ENCODE assay signal across 15 cellular contexts in genomic region chr13:73714522-73714921, GRCh38.
DNase-seq lines count a peak whose midpoint lies in the region; ATAC-seq and TF ChIP-seq lines count a peak whose summit lies in the region.
"Had no signal": no experiment of that assay in that cellular context is flagged by ENCODE, and none has a peak within 500 bp of the region (broad histone marks: within the 10 kb centered on the region; RNA-seq: fewer than 3 reads in every experiment).

No MANE protein-coding gene starts in this region.

- intact Hi-C loops in MCF 10A (cut with micrococcal nuclease): no loop called here
- intact Hi-C loops in mammary epithelial cell (cut with micrococcal nuclease): no loop called here
- intact Hi-C loops in activated CD8-positive, alpha-beta T cell treated with anti-CD3 and anti-CD28 coated beads for 36 hours (cut with micrococcal nuclease): no loop called here

- POLR2A ChIA-PET in MCF 10A (lab: Yijun Ruan, JAX): interaction anchor here (1.1 kb wide), 1 partner anchor 636 kb away, joined by 4 read pairs; no protein-coding TSS in a partner anchor
- POLR2A ChIA-PET in activated CD8-positive, alpha-beta T cell treated with anti-CD3 and anti-CD28 coated beads for 36 hours (lab: Charles Lee): no interaction called here

- TF ChIP-seq CTCF in MCF 10A (IDR thresholded peaks at IDR 0.05; ENCODE audit: unreplicated experiment): no peak
- TF ChIP-seq CTCF in mammary epithelial cell (conservative IDR thresholded peaks at IDR 0.05 in 1 of 2, IDR thresholded peaks at IDR 0.05 in 1 of 2; ENCODE audit: extremely low read depth in 1 of 2, insufficient read depth in 1 of 2, low read depth in 1 of 2, low read length in 2 of 2): no peak
- no peak for TF ChIP-seq CTCF in activated CD8-positive, alpha-beta T cell treated with anti-CD3 and anti-CD28 coated beads for 36 hours (IDR thresholded peaks at IDR 0.05)
- TF ChIP-seq CTCF in BE2C (IDR thresholded peaks at IDR 0.05; ENCODE audit: low read depth, low read length): no peak

- no peak overlapping the region for H3K4me2 ChIP-seq in mammary epithelial cell (ENCODE audit: insufficient read depth, low read depth, low read length)
- H3K4me2 ChIP-seq: neural progenitor cell had no signal

- peak overlapping the region; percentile 73 for H3K27ac Mint-ChIP-seq in MCF 10A (ENCODE audit: low read depth, unreplicated experiment)
- peak overlapping the region; percentile 35 for H3K27ac Mint-ChIP-seq in activated CD8-positive, alpha-beta T cell treated with anti-CD3 and anti-CD28 coated beads for 36 hours
- H3K27ac Mint-ChIP-seq in stimulated activated effector memory CD8-positive, alpha-beta T cell treated with anti-CD3 and anti-CD28 coated beads, Interleukin-12 subunit alpha, Interleukin-12 subunit beta, amount 100 ng/mL, for 72 hours: peak overlapping the region; percentile 43
- H3K27ac Mint-ChIP-seq: neural progenitor cell had no signal

- no peak overlapping the region for H3K4me3 ChIP-seq in mammary epithelial cell (replicated peaks in 1 of 3; ENCODE audit: insufficient read depth in 1 of 3, low read depth in 2 of 3, low read length in 3 of 3)
- H3K4me3 ChIP-seq in ectodermal cell (ENCODE audit: insufficient read depth, low read depth, low read length): no peak overlapping the region
- H3K4me3 ChIP-seq in BE2C (ENCODE audit: low read depth, low read length): no peak overlapping the region
- H3K4me3 ChIP-seq: neural progenitor cell, transverse colon had no signal

- DNase-seq in MCF 10A (ENCODE audit: unreplicated experiment): no peak
- no peak for DNase-seq in mammary epithelial cell
- no peak for DNase-seq in activated CD8-positive, alpha-beta T cell treated with anti-CD3 and anti-CD28 coated beads for 36 hours
- no peak for DNase-seq in stimulated activated effector memory CD8-positive, alpha-beta T cell treated with anti-CD3 and anti-CD28 coated beads, Interleukin-12 subunit alpha, Interleukin-12 subunit beta, amount 100 ng/mL, for 72 hours (ENCODE audit: low spot score in 2 of 2)
- no peak for DNase-seq in BE2C
- no peak for DNase-seq in NCI-H2196 (lab: John Stamatoyannopoulos, UW; ENCODE audit: unreplicated experiment)
- DNase-seq: foreskin melanocyte, NCI-H146, T-helper 9 cell, transverse colon had no signal

- H3K4me1 ChIP-seq in mammary epithelial cell (ENCODE audit: insufficient read depth, low read length): peaks cover under 1% of the 10 kb centered on the region
- H3K4me1 ChIP-seq in ectodermal cell (ENCODE audit: control insufficient read depth, insufficient read depth, low read length): no peaks in the 10 kb centered on the region
- peaks cover 3% of the 10 kb centered on the region; the same call in 1 of the 2 replicates for H3K4me1 ChIP-seq in BE2C
- H3K4me1 ChIP-seq: neural progenitor cell had no signal

- no peak for ATAC-seq in activated CD8-positive, alpha-beta T cell treated with anti-CD3 and anti-CD28 coated beads for 36 hours
- ATAC-seq in stimulated activated effector memory CD8-positive, alpha-beta T cell treated with anti-CD3 and anti-CD28 coated beads, Interleukin-12 subunit alpha, Interleukin-12 subunit beta, amount 100 ng/mL, for 72 hours: peak; percentile 42
- no peak for ATAC-seq in GM19395 (IDR thresholded peaks at IDR 0.05; ENCODE audit: unreplicated experiment)
- ATAC-seq: activated CD4-positive, CD25-positive, alpha-beta regulatory T cell treated with anti-CD3 and anti-CD28 coated beads, Interleukin-2, amount 50 U/mL, for 24 hours; stimulated activated memory B cell treated with anti-CD40 and anti-IgM and Interleukin-4, amounts not matched to agents 10 μg/mL and 1 μg/mL and 100 μg/mL, for 72 hours had no signal

- H3K36me3 Mint-ChIP-seq in MCF 10A (ENCODE audit: insufficient read depth, unreplicated experiment): peaks cover 7% of the 10 kb centered on the region
- peaks cover 26% of the 10 kb centered on the region for H3K36me3 Mint-ChIP-seq in activated CD8-positive, alpha-beta T cell treated with anti-CD3 and anti-CD28 coated beads for 36 hours (ENCODE audit: low read depth)
- H3K36me3 Mint-ChIP-seq in stimulated activated effector memory CD8-positive, alpha-beta T cell treated with anti-CD3 and anti-CD28 coated beads, Interleukin-12 subunit alpha, Interleukin-12 subunit beta, amount 100 ng/mL, for 72 hours: peaks cover 44% of the 10 kb centered on the region

- BruUV-seq in MCF 10A (replicated peaks; lab: Mats Ljungman, UMichigan) (no TSS peak), mammary epithelial cell (replicated peaks; lab: Mats Ljungman, UMichigan) (no TSS peak)

- no peaks in the 10 kb centered on the region for H4K20me1 ChIP-seq in mammary epithelial cell (ENCODE audit: insufficient read depth, low read length)

- WGBS in mammary epithelial cell (ENCODE audit: low coverage, missing lambda C conversion rate): 100% methylated on average over 2 of the region's 2 CpGs
- 95 to 100% methylated on average over 2 of the region's 2 CpGs for WGBS in ectodermal cell, 2 experiments

- in situ Hi-C loops in mammary epithelial cell (cut with MboI; ENCODE audit: low sequenced_read_pairs in 2 of 2): loop anchor here (25.0 kb wide), 4 partner anchors 302 to 652 kb away; partner anchors contain the start of gene KLF5 (in 1 of the 2)

- dilution Hi-C loops in mammary epithelial cell (cut with HindIII; ENCODE audit: low sequenced_read_pairs): no loop called here

- H2AFZ ChIP-seq in mammary epithelial cell (ENCODE audit: low read depth, low read length): no peak overlapping the region
- H2AFZ ChIP-seq: neural progenitor cell had no signal

- H3K27me3 ChIP-seq in mammary epithelial cell (ENCODE audit: insufficient read depth, low read length): no peaks in the 10 kb centered on the region
- no peaks in the 10 kb centered on the region for H3K27me3 ChIP-seq in ectodermal cell (ENCODE audit: control insufficient read depth, insufficient read depth, low read length, poor library complexity, severe bottlenecking)
- H3K27me3 ChIP-seq in BE2C: no peaks in the 10 kb centered on the region
- H3K27me3 ChIP-seq: neural progenitor cell, transverse colon had no signal

- H3K27ac ChIP-seq in mammary epithelial cell (ENCODE audit: insufficient read depth, low read depth, low read length) (no peak overlapping the region), ectodermal cell (ENCODE audit: insufficient read depth, low read depth, low read length, poor library complexity, severe bottlenecking) (peak overlapping the region; percentile 20)
- H3K27ac ChIP-seq: neural progenitor cell, transverse colon had no signal

- no peaks in the 10 kb centered on the region for H3K27me3 Mint-ChIP-seq in MCF 10A (ENCODE audit: insufficient read depth, unreplicated experiment)
- H3K27me3 Mint-ChIP-seq in activated CD8-positive, alpha-beta T cell treated with anti-CD3 and anti-CD28 coated beads for 36 hours: no peaks in the 10 kb centered on the region
- H3K27me3 Mint-ChIP-seq: stimulated activated memory B cell treated with anti-CD40 and anti-IgM and Interleukin-4, amounts not matched to agents 10 μg/mL and 1 μg/mL and 100 μg/mL, for 72 hours had no signal

- H3K36me3 ChIP-seq in mammary epithelial cell (ENCODE audit: insufficient read depth, low read length): peaks cover 4% of the 10 kb centered on the region
- no peaks in the 10 kb centered on the region for H3K36me3 ChIP-seq in ectodermal cell (ENCODE audit: control insufficient read depth, insufficient read depth, low read length)
- no peaks in the 10 kb centered on the region for H3K36me3 ChIP-seq in BE2C
- H3K36me3 ChIP-seq: neural progenitor cell, transverse colon had no signal

- H3K9ac ChIP-seq in mammary epithelial cell (ENCODE audit: insufficient read depth, low read length): no peak overlapping the region
- H3K9ac ChIP-seq: neural progenitor cell had no signal

- no peaks in the 10 kb centered on the region for H3K9me3 Mint-ChIP-seq in MCF 10A (ENCODE audit: unreplicated experiment)
- no peaks in the 10 kb centered on the region for H3K9me3 Mint-ChIP-seq in activated CD8-positive, alpha-beta T cell treated with anti-CD3 and anti-CD28 coated beads for 36 hours
- no peaks in the 10 kb centered on the region for H3K9me3 Mint-ChIP-seq in stimulated activated effector memory CD8-positive, alpha-beta T cell treated with anti-CD3 and anti-CD28 coated beads, Interleukin-12 subunit alpha, Interleukin-12 subunit beta, amount 100 ng/mL, for 72 hours
- H3K9me3 Mint-ChIP-seq: neural progenitor cell; stimulated activated memory B cell treated with anti-CD40 and anti-IgM and Interleukin-4, amounts not matched to agents 10 μg/mL and 1 μg/mL and 100 μg/mL, for 72 hours had no signal

- H3K4me1 Mint-ChIP-seq in MCF 10A (ENCODE audit: insufficient read depth, unreplicated experiment): peaks cover 22% of the 10 kb centered on the region
- H3K4me1 Mint-ChIP-seq in activated CD8-positive, alpha-beta T cell treated with anti-CD3 and anti-CD28 coated beads for 36 hours (ENCODE audit: low read depth): peaks cover 45% of the 10 kb centered on the region
- H3K4me1 Mint-ChIP-seq in stimulated activated effector memory CD8-positive, alpha-beta T cell treated with anti-CD3 and anti-CD28 coated beads, Interleukin-12 subunit alpha, Interleukin-12 subunit beta, amount 100 ng/mL, for 72 hours: peaks cover 48% of the 10 kb centered on the region
- H3K4me1 Mint-ChIP-seq: neural progenitor cell had no signal

- H3K79me2 ChIP-seq in mammary epithelial cell (ENCODE audit: insufficient read depth, low read length): no peaks in the 10 kb centered on the region

- H3K4me3 Mint-ChIP-seq in MCF 10A (ENCODE audit: unreplicated experiment): no peak overlapping the region
- H3K4me3 Mint-ChIP-seq in activated CD8-positive, alpha-beta T cell treated with anti-CD3 and anti-CD28 coated beads for 36 hours: no peak overlapping the region
- peak overlapping the region; percentile 54 for H3K4me3 Mint-ChIP-seq in stimulated activated effector memory CD8-positive, alpha-beta T cell treated with anti-CD3 and anti-CD28 coated beads, Interleukin-12 subunit alpha, Interleukin-12 subunit beta, amount 100 ng/mL, for 72 hours
- H3K4me3 Mint-ChIP-seq: neural progenitor cell; stimulated activated memory B cell treated with anti-CD40 and anti-IgM and Interleukin-4, amounts not matched to agents 10 μg/mL and 1 μg/mL and 100 μg/mL, for 72 hours had no signal

- CTCF ChIA-PET in MCF 10A (lab: Yijun Ruan, JAX): interaction anchor here (0.6 to 1.4 kb wide), 3 partner anchors 526 to 1505 kb away, joined by 3 read pairs; no protein-coding TSS in a partner anchor
- CTCF ChIA-PET in mammary epithelial cell (lab: Charles Lee; ENCODE audit: low non-redundant PET): no interaction called here
- CTCF ChIA-PET in activated CD8-positive, alpha-beta T cell treated with anti-CD3 and anti-CD28 coated beads for 36 hours (lab: Charles Lee): interaction anchor here (0.8 kb wide), 1 partner anchor 1504 kb away, joined by 3 read pairs; no protein-coding TSS in a partner anchor

- H3K9me3 ChIP-seq in mammary epithelial cell (replicated peaks; ENCODE audit: insufficient read depth, low read length) (no peaks in the 10 kb centered on the region), ectodermal cell (ENCODE audit: control insufficient read depth, low read length) (no peaks in the 10 kb centered on the region), BE2C (no peaks in the 10 kb centered on the region)
- H3K9me3 ChIP-seq: transverse colon had no signal
